In genomic region chr2:47119001-47119400, GRCh38 we compare ENCODE assay signal across 19 cellular contexts. TPM values are rescaled to one million over a fixed set of nuclear protein-coding genes. Genes with fewer than 3 reads are reported as not detected.
DNase-seq lines count a peak whose midpoint lies in the region; ATAC-seq, FAIRE-seq and TF ChIP-seq lines count a peak whose summit lies in the region.
"Had no signal": no experiment of that assay in that cellular context is flagged by ENCODE, and none has a peak within 500 bp of the region (broad histone marks: within the 10 kb centered on the region; RNA-seq: fewer than 3 reads in every experiment).

No MANE protein-coding gene starts in this region.

- H3K27ac Mint-ChIP-seq in type B pancreatic cell, result no peak overlapping the region
- H3K27ac Mint-ChIP-seq: activated naive CD8-positive, alpha-beta T cell treated with anti-CD3 and anti-CD28 coated beads for 36 hours had no signal

- no TSS peak for BruUV-seq in HepG2 (replicated peaks; lab: Mats Ljungman, UMichigan)

- H3K9me3 ChIP-seq in HepG2 (ENCODE audit: low read length) (no peaks in the 10 kb centered on the region), right lobe of liver (no peaks in the 10 kb centered on the region), vagina (no peaks in the 10 kb centered on the region)
- H3K9me3 ChIP-seq: left ventricle myocardium inferior, spleen, thyroid gland had no signal

- H3K27ac ChIP-seq in HepG2 (ENCODE audit: extremely low read length, insufficient read depth, low read length), result no peak overlapping the region
- no peak overlapping the region for H3K27ac ChIP-seq in right lobe of liver
- no peak overlapping the region for H3K27ac ChIP-seq in vagina
- H3K27ac ChIP-seq: heart left ventricle, left ventricle myocardium inferior, spleen, thyroid gland had no signal

- DNase-seq in HepG2 (ENCODE audit: low spot score), result no peak
- no peak for DNase-seq in right lobe of liver
- DNase-seq in astrocyte of the spinal cord (ENCODE audit: low read depth, low spot score), result peak; percentile 86
- peak; percentile 72 for DNase-seq in hepatic stellate cell (ENCODE audit: low spot score)
- no peak for DNase-seq in vagina (ENCODE audit: extremely low spot score in 2 of 2)
- DNase-seq in NCI-H82 treated with DMSO at 0.1 percent for 48 hours (lab: John Stamatoyannopoulos, UW; ENCODE audit: unreplicated experiment), result no peak
- DNase-seq in type B pancreatic cell (ENCODE audit: extremely low spot score, unreplicated experiment), result no peak
- DNase-seq: 8988T; activated CD4-positive, CD25-positive, alpha-beta regulatory T cell treated with anti-CD3 and anti-CD28 coated beads, Interleukin-2, amount 50 U/mL, for 72 hours; activated naive CD8-positive, alpha-beta T cell treated with anti-CD3 and anti-CD28 coated beads for 36 hours; activated T-cell treated with anti-CD3 and anti-CD28 coated beads for 4 hours; heart left ventricle; left ventricle myocardium inferior; MM.1S; spleen; thyroid gland had no signal

- H3K9me3 Mint-ChIP-seq in type B pancreatic cell, result no peaks in the 10 kb centered on the region

- ATAC-seq in HepG2 (peak; percentile 26; the same call in 1 of the 3 replicates), right lobe of liver (no peak), GM21390 (IDR thresholded peaks at IDR 0.05; ENCODE audit: unreplicated experiment) (no peak)
- ATAC-seq: heart left ventricle had no signal

- intact Hi-C loops in HepG2 (cut with micrococcal nuclease; ENCODE audit: unreplicated experiment) (loop anchor here (5.0 kb wide), 1 partner anchor 42 kb away; no protein-coding TSS in a partner anchor), right lobe of liver (cut with DNase I) (no loop called here), vagina (cut with DNase I) (no loop called here)

- 12% methylated on average over 2 of the region's 2 CpGs for WGBS in HepG2 (ENCODE audit: low lambda C conversion rate)
- WGBS in right lobe of liver (ENCODE audit: insufficient coverage, low coverage, low lambda C conversion rate, missing lambda C conversion rate), result 38% methylated on average over 2 of the region's 2 CpGs

- H4K20me1 ChIP-seq in HepG2 (ENCODE audit: insufficient read depth, low read length), result no peaks in the 10 kb centered on the region

- H3K27me3 Mint-ChIP-seq in type B pancreatic cell, result no peaks in the 10 kb centered on the region
- H3K27me3 Mint-ChIP-seq: activated naive CD8-positive, alpha-beta T cell treated with anti-CD3 and anti-CD28 coated beads for 36 hours had no signal

- H3K36me3 ChIP-seq in HepG2 (replicated peaks in 1 of 2; ENCODE audit: control insufficient read depth in 1 of 2, insufficient read depth in 2 of 2, low read length in 2 of 2) (no peaks in the 10 kb centered on the region), right lobe of liver (no peaks in the 10 kb centered on the region), vagina (no peaks in the 10 kb centered on the region)
- H3K36me3 ChIP-seq: heart left ventricle, left ventricle myocardium inferior, spleen, thyroid gland had no signal

- H3K4me3 Mint-ChIP-seq in type B pancreatic cell, result no peak overlapping the region
- H3K4me3 Mint-ChIP-seq: activated naive CD8-positive, alpha-beta T cell treated with anti-CD3 and anti-CD28 coated beads for 36 hours had no signal

- H3K4me2 ChIP-seq in HepG2 (ENCODE audit: low read depth, low read length), result no peak overlapping the region

- H3K27me3 ChIP-seq in HepG2 (ENCODE audit: control insufficient read depth in 1 of 2, insufficient read depth in 2 of 2, low read length in 2 of 2), result 0 out of 5 replicates have a peak, but pooled peaks cover 0 to 2% of the 10 kb centered on the region in 2 experiments
- H3K27me3 ChIP-seq in right lobe of liver, result no peaks in the 10 kb centered on the region
- H3K27me3 ChIP-seq in vagina, result no peaks in the 10 kb centered on the region
- H3K27me3 ChIP-seq: dorsolateral prefrontal cortex, heart left ventricle, spleen, thyroid gland had no signal

- TF ChIP-seq RAD21 in HepG2 (CRISPR knock-in tag; IDR thresholded peaks at IDR 0.05), result no peak

- TF ChIP-seq EP300 in HepG2 (IDR thresholded peaks at IDR 0.05; ENCODE audit: low read depth in 2 of 2, low read length in 2 of 2), result no peak
- TF ChIP-seq EP300 in HepG2 (CRISPR knock-in tag; IDR thresholded peaks at IDR 0.05; ENCODE audit: borderline replicate concordance), result no peak

- TF ChIP-seq CTCF in HepG2 (CRISPR knock-in tag; IDR thresholded peaks at IDR 0.05), result no peak
- no peak for TF ChIP-seq CTCF in right lobe of liver (IDR thresholded peaks at IDR 0.05)
- TF ChIP-seq CTCF in astrocyte of the spinal cord (IDR thresholded peaks at IDR 0.05; ENCODE audit: low read depth, low read length), result no peak
- TF ChIP-seq CTCF in vagina (IDR thresholded peaks at IDR 0.05), result no peak
- TF ChIP-seq CTCF in type B pancreatic cell (conservative IDR thresholded peaks at IDR 0.05), result no peak

- CTCF ChIA-PET in HepG2 (lab: Yijun Ruan, JAX; ENCODE audit: low intra/inter-chr PET ratio, low total read pairs), result no interaction called here

- peaks cover 33% of the 10 kb centered on the region for H3K4me1 ChIP-seq in HepG2 (ENCODE audit: insufficient read depth, low read length)
- H3K4me1 ChIP-seq in right lobe of liver, result no peaks in the 10 kb centered on the region
- no peaks in the 10 kb centered on the region for H3K4me1 ChIP-seq in vagina
- H3K4me1 ChIP-seq: spleen, thyroid gland had no signal

- no peak for FAIRE-seq in HepG2 (lab: Jason Lieb, UNC)

- H3K79me2 ChIP-seq in HepG2 (ENCODE audit: insufficient read depth, low read length), result no peaks in the 10 kb centered on the region

- peaks cover 14% of the 10 kb centered on the region for H3K4me1 Mint-ChIP-seq in type B pancreatic cell (ENCODE audit: unreplicated experiment)
- H3K4me1 Mint-ChIP-seq: activated naive CD8-positive, alpha-beta T cell treated with anti-CD3 and anti-CD28 coated beads for 36 hours had no signal

- in situ Hi-C loops in HepG2 (cut with HindIII; ENCODE audit: extremely low pct_ligation_motif_present, low pct_unique_long_range_greater_than_20kb) (no loop called here), astrocyte of the spinal cord (cut with HindIII; ENCODE audit: low sequenced_read_pairs) (no loop called here)

- no peaks in the 10 kb centered on the region for H3K36me3 Mint-ChIP-seq in type B pancreatic cell
- H3K36me3 Mint-ChIP-seq: activated naive CD8-positive, alpha-beta T cell treated with anti-CD3 and anti-CD28 coated beads for 36 hours had no signal

- no peak overlapping the region for H3K9ac ChIP-seq in HepG2 (ENCODE audit: insufficient read depth, low read depth, low read length)

- TF ChIP-seq POLR2A in HepG2 (IDR thresholded peaks at IDR 0.05; ENCODE audit: insufficient read depth in 1 of 2, low read depth in 2 of 2, low read length in 2 of 2) (no peak), right lobe of liver (IDR thresholded peaks at IDR 0.05) (no peak), vagina (IDR thresholded peaks at IDR 0.05) (no peak)

- no peak overlapping the region for H3K4me3 ChIP-seq in HepG2 (replicated peaks in 1 of 3; ENCODE audit: insufficient read depth in 1 of 3, low read depth in 2 of 3, low read length in 3 of 3)
- H3K4me3 ChIP-seq in right lobe of liver, result no peak overlapping the region
- no peak overlapping the region for H3K4me3 ChIP-seq in astrocyte of the spinal cord (ENCODE audit: low read depth, low read length)
- no peak overlapping the region for H3K4me3 ChIP-seq in vagina
- H3K4me3 ChIP-seq: dorsolateral prefrontal cortex, heart left ventricle, left ventricle myocardium inferior, spleen, thyroid gland had no signal

- POLR2A ChIA-PET in HepG2 (lab: Yijun Ruan, JAX), result no interaction called here

- H2AFZ ChIP-seq in HepG2 (ENCODE audit: low read length), result no peak overlapping the region

RNA-seq across cellular contexts. Expression of gene STPG4, which starts 36.1 kb away (rescaled TPM):
- total RNA-seq in HepG2 (2016; rRNA removed; fragmentation: Illumina TruSeq; extraction: Trizol), result 0.15 TPM in 2 replicates
- 0.53 and 1.1 TPM in 2 replicates for total RNA-seq in HepG2 (2016; cell fraction: cytosol; rRNA removed; fragmentation: Illumina TruSeq; extraction: Trizol; ENCODE audit: low read depth)
- total RNA-seq in HepG2 (2016; cell fraction: insoluble cytoplasmic fraction; rRNA removed; fragmentation: Illumina TruSeq; extraction: Trizol), result 0.28 TPM in 1 of 2 replicates, not detected in the other
- total RNA-seq in HepG2 (2016; cell fraction: membrane; rRNA removed; fragmentation: Illumina TruSeq; extraction: Trizol), result 0.34 and 0.71 TPM in 2 replicates
- total RNA-seq in HepG2 (2016; cell fraction: nucleus; rRNA removed; fragmentation: Illumina TruSeq; extraction: Trizol), result 0.41 and 0.75 TPM in 2 replicates
- polyA plus RNA-seq in HepG2 (2011; rRNA removed), result 0.11 and 0.20 TPM in 2 replicates
- polyA plus RNA-seq in HepG2 (2011; cell fraction: cytosol; rRNA removed), result not detected in 2 replicates
- 0.19 and 0.80 TPM in 2 replicates for polyA plus RNA-seq in HepG2 (2011; cell fraction: nucleus; rRNA removed)
- 0.17 and 0.27 TPM in 2 replicates for polyA plus RNA-seq in HepG2 (2012)
- not detected in 2 replicates for polyA plus RNA-seq in HepG2 (2016; cell fraction: cytosol; fragmentation: Illumina TruSeq; extraction: Trizol; ENCODE audit: low read depth)
- not detected in 2 replicates for polyA plus RNA-seq in HepG2 (2016; cell fraction: insoluble cytoplasmic fraction; fragmentation: Illumina TruSeq; extraction: Trizol; ENCODE audit: low read depth)
- not detected in 2 replicates for polyA plus RNA-seq in HepG2 (2016; cell fraction: membrane; fragmentation: Illumina TruSeq; extraction: Trizol; ENCODE audit: low read depth)
- not detected in 2 replicates for polyA plus RNA-seq in HepG2 (2016; cell fraction: nucleus; fragmentation: Illumina TruSeq; extraction: Trizol; ENCODE audit: insufficient read depth, low read depth)
- polyA minus RNA-seq in HepG2 (2011; rRNA and poly(A)+ RNA removed; ENCODE audit: low replicate concordance), result 0.23 and 0.32 TPM in 2 replicates
- not detected in 2 replicates for polyA minus RNA-seq in HepG2 (2011; cell fraction: cytosol; rRNA and poly(A)+ RNA removed)
- 1.5 and 2.6 TPM in 2 replicates for polyA minus RNA-seq in HepG2 (2011; cell fraction: nucleus; rRNA and poly(A)+ RNA removed)
- not detected for total RNA-seq in right lobe of liver
- 2.9 TPM for total RNA-seq in vagina
- total RNA-seq in type B pancreatic cell (ENCODE audit: low replicate concordance), result 0.36 TPM in 1 of 2 replicates, not detected in the other
- total RNA-seq: activated naive CD8-positive, alpha-beta T cell treated with anti-CD3 and anti-CD28 coated beads for 36 hours; left ventricle myocardium inferior had no signal
- polyA plus RNA-seq: heart left ventricle, neural cell had no signal

RNA-seq across cellular contexts. Expression of gene CALM2, which starts 57.3 kb away (rescaled TPM):
- total RNA-seq in HepG2 (2016; rRNA removed; fragmentation: Illumina TruSeq; extraction: Trizol) (1,135 and 1,941 TPM in 2 replicates), right lobe of liver (100 to 1,000 TPM; 130 to 301 (median 227) TPM), vagina (278 TPM), type B pancreatic cell (ENCODE audit: low replicate concordance) (463 and 627 TPM in 2 replicates)
- 204 and 218 TPM in 2 replicates for total RNA-seq in HepG2 (2016; cell fraction: cytosol; rRNA removed; fragmentation: Illumina TruSeq; extraction: Trizol; ENCODE audit: low read depth)
- total RNA-seq in HepG2 (2016; cell fraction: insoluble cytoplasmic fraction; rRNA removed; fragmentation: Illumina TruSeq; extraction: Trizol), result 1,133 and 2,031 TPM in 2 replicates
- total RNA-seq in HepG2 (2016; cell fraction: membrane; rRNA removed; fragmentation: Illumina TruSeq; extraction: Trizol), result 342 and 376 TPM in 2 replicates
- 391 and 398 TPM in 2 replicates for total RNA-seq in HepG2 (2016; cell fraction: nucleus; rRNA removed; fragmentation: Illumina TruSeq; extraction: Trizol)
- 199 and 375 TPM in 2 replicates for polyA plus RNA-seq in HepG2 (2011; rRNA removed)
- polyA plus RNA-seq in HepG2 (2011; cell fraction: cytosol; rRNA removed), result 180 and 322 TPM in 2 replicates
- polyA plus RNA-seq in HepG2 (2011; cell fraction: nucleus; rRNA removed), result 56.5 and 80.7 TPM in 2 replicates
- polyA plus RNA-seq in HepG2 (2012), result 523 and 688 TPM in 2 replicates
- polyA plus RNA-seq in HepG2 (2016; cell fraction: cytosol; fragmentation: Illumina TruSeq; extraction: Trizol; ENCODE audit: low read depth), result 147 and 158 TPM in 2 replicates
- polyA plus RNA-seq in HepG2 (2016; cell fraction: insoluble cytoplasmic fraction; fragmentation: Illumina TruSeq; extraction: Trizol; ENCODE audit: low read depth), result 1,845 and 2,024 TPM in 2 replicates
- 291 and 300 TPM in 2 replicates for polyA plus RNA-seq in HepG2 (2016; cell fraction: membrane; fragmentation: Illumina TruSeq; extraction: Trizol; ENCODE audit: low read depth)
- 648 and 664 TPM in 2 replicates for polyA plus RNA-seq in HepG2 (2016; cell fraction: nucleus; fragmentation: Illumina TruSeq; extraction: Trizol; ENCODE audit: insufficient read depth, low read depth)
- polyA minus RNA-seq in HepG2 (2011; rRNA and poly(A)+ RNA removed; ENCODE audit: low replicate concordance), result 41.7 and 64.0 TPM in 2 replicates
- polyA minus RNA-seq in HepG2 (2011; cell fraction: cytosol; rRNA and poly(A)+ RNA removed), result 133 and 146 TPM in 2 replicates
- 169 and 178 TPM in 2 replicates for polyA minus RNA-seq in HepG2 (2011; cell fraction: nucleus; rRNA and poly(A)+ RNA removed)

Comparison
In these comparisons a context has a peak if more than half of its experiments do, and no peak if none do; other contexts are left out.
1. DNase-seq: peak in astrocyte of the spinal cord (single experiment) and hepatic stellate cell (single experiment); none in HepG2 (single experiment), right lobe of liver (0 of 3), vagina (0 of 2), NCI-H82 treated with DMSO at 0.1 percent for 48 hours (single experiment) and type B pancreatic cell (single experiment).